7 cellular contexts compared by ENCODE assay signal in the genomic region with DNA sequence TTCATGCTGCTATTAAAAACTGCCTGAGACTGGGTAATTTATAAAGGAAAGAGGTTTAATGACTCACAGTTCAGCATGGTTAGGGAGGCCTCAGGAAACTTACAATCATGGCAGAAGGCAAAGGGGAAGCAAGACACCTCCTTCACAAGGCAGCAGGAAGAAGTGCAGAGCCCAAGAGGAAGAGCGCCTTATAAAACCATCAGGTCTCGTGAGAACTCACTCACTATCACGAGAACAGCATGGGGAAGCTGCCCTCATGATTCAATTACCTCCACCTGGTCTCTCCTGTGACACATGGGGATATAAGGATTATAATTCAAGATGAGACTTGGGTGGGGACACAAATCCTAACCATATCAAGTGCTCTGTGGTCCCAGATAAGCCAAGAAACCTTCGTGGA. TPM values are rescaled to one million over a fixed set of nuclear protein-coding genes. Genes with fewer than 3 reads are reported as not detected.
DNase-seq lines count a peak whose midpoint lies in the region; ATAC-seq and TF ChIP-seq lines count a peak whose summit lies in the region.
"Not testable (repeated sequence)": the region's sequence is repeated elsewhere in the genome, so short reads cannot be mapped to it uniquely, and the experiment has no call there.

No MANE protein-coding gene starts in this region.

- H3K4me3 Mint-ChIP-seq in endothelial cell (ENCODE audit: unreplicated experiment), result peak overlapping the region; percentile 38

- H3K4me3 ChIP-seq in HCT116 (replicated peaks in 1 of 2; ENCODE audit: low read depth in 1 of 2, low read length in 2 of 2), result not testable (repeated sequence)
- peak overlapping the region; percentile 58; the same call in 1 of the 2 replicates for H3K4me3 ChIP-seq in Karpas-422 (ENCODE audit: low read length)
- H3K4me3 ChIP-seq in OCI-LY1 (ENCODE audit: low read depth, low read length, poor library complexity, severe bottlenecking), result peak overlapping the region; percentile 47

- not testable (repeated sequence) for H3K36me3 Mint-ChIP-seq in endothelial cell (ENCODE audit: low read depth, unreplicated experiment)

- peaks cover 32% of the 10 kb centered on the region for H3K4me1 Mint-ChIP-seq in endothelial cell (ENCODE audit: unreplicated experiment)

- POLR2A ChIA-PET in HCT116 (lab: Charles Lee), result not testable (repeated sequence)

- H3K27ac ChIP-seq in HCT116 (ENCODE audit: low read depth, low read length); Karpas-422 (ENCODE audit: low read length); OCI-LY1 (ENCODE audit: low read depth, low read length, poor library complexity, severe bottlenecking): not testable (repeated sequence)

- H3K9me3 ChIP-seq in HCT116 (ENCODE audit: control insufficient read depth in 1 of 2, insufficient read depth in 1 of 2, low read depth in 1 of 2, low read length in 2 of 2); Karpas-422 (ENCODE audit: low read length); OCI-LY1 (ENCODE audit: low read length): not testable (repeated sequence)

- CTCF ChIA-PET in HCT116 (lab: Charles Lee), result not testable (repeated sequence)

- not testable (repeated sequence) for TF ChIP-seq CTCF in HCT116 (IDR thresholded peaks at IDR 0.05 in 2 of 3, conservative IDR thresholded peaks at IDR 0.05 in 1 of 3; ENCODE audit: borderline replicate concordance in 1 of 3, insufficient read depth in 1 of 3, low read depth in 2 of 3, low read length in 2 of 3); OCI-LY1 (IDR thresholded peaks at IDR 0.05; ENCODE audit: low read length); endothelial cell (IDR thresholded peaks at IDR 0.05; ENCODE audit: unreplicated experiment)

- TF ChIP-seq POLR2A in HCT116 (IDR thresholded peaks at IDR 0.05; ENCODE audit: borderline replicate concordance, extremely low read depth, insufficient read depth, insufficient read length), result not testable (repeated sequence)

- intact Hi-C loops in HCT116 (cut with micrococcal nuclease), result not testable (repeated sequence)

- not testable (repeated sequence) for H3K79me2 ChIP-seq in HCT116 (ENCODE audit: insufficient read depth, low read length); Karpas-422 (ENCODE audit: low read length); OCI-LY1 (ENCODE audit: insufficient read depth, low read length)

- not testable (repeated sequence) for H3K4me1 ChIP-seq in HCT116 (ENCODE audit: control insufficient read depth in 1 of 2, insufficient read depth in 2 of 2, low read length in 2 of 2); Karpas-422 (ENCODE audit: low read length); OCI-LY1 (ENCODE audit: insufficient read depth, low read length, severe bottlenecking)

- H3K27me3 Mint-ChIP-seq in endothelial cell (ENCODE audit: unreplicated experiment), result not testable (repeated sequence)

- H3K4me2 ChIP-seq in HCT116 (ENCODE audit: low read length), result peak overlapping the region; percentile 26
- H3K4me2 ChIP-seq in Karpas-422 (ENCODE audit: low read depth, low read length, poor library complexity, severe bottlenecking), result peak overlapping the region; percentile 53
- peak overlapping the region; percentile 46; the same call in 1 of the 2 replicates for H3K4me2 ChIP-seq in OCI-LY1 (ENCODE audit: low read length)

- H2AFZ ChIP-seq in HCT116 (ENCODE audit: low read depth, low read length, poor library complexity, severe bottlenecking); OCI-LY1 (ENCODE audit: low read length): not testable (repeated sequence)
- peak overlapping the region; percentile 86; the same call in 1 of the 2 replicates for H2AFZ ChIP-seq in Karpas-422 (ENCODE audit: low read length)

- H3K27ac Mint-ChIP-seq in endothelial cell (ENCODE audit: unreplicated experiment), result peak overlapping the region; percentile 8

- RAD21 ChIA-PET in HCT116 (lab: Charles Lee; ENCODE audit: low non-redundant PET in 1 of 2, low total read pairs in 2 of 2, uncharacterized antibody in 2 of 2, unreplicated experiment in 2 of 2), result not testable (repeated sequence)

- ATAC-seq in HCT116, result not testable (repeated sequence)

- TF ChIP-seq RAD21 in HCT116 (IDR thresholded peaks at IDR 0.05; ENCODE audit: low read depth), result not testable (repeated sequence)

- DNase-seq in HCT116 (ENCODE audit: low read depth, low spot score); endothelial cell (ENCODE audit: low spot score): not testable (repeated sequence)
- DNase-seq in Karpas-422 (peak; percentile 69), MV-4-11 (lab: John Stamatoyannopoulos, UW) (peak; percentile 43), RPMI8226 (peak; percentile 7)
- peak; percentile 4 for DNase-seq in activated effector memory CD4-positive, alpha-beta T cell treated with anti-CD3 and anti-CD28 coated beads, Interleukin-2, amount 50 U/mL, for 16 hours

- not testable (repeated sequence) for BruUV-seq in HCT116 (replicated peaks; lab: Mats Ljungman, UMichigan)

- H3K9me2 ChIP-seq in HCT116 (ENCODE audit: insufficient read depth); Karpas-422 (replicated peaks; ENCODE audit: insufficient read depth, low read length); OCI-LY1 (ENCODE audit: low read depth, low read length): not testable (repeated sequence)

- not testable (repeated sequence) for H3K36me3 ChIP-seq in HCT116 (ENCODE audit: control insufficient read depth in 1 of 2, insufficient read depth in 2 of 2, low read length in 2 of 2); Karpas-422 (ENCODE audit: insufficient read depth, low read length); OCI-LY1 (ENCODE audit: insufficient read depth, low read length)

- not testable (repeated sequence) for H3K9me3 Mint-ChIP-seq in endothelial cell (ENCODE audit: unreplicated experiment)

- H3F3A ChIP-seq in OCI-LY1 (ENCODE audit: insufficient read depth, low read length), result not testable (repeated sequence)

- H4K20me1 ChIP-seq in HCT116 (ENCODE audit: insufficient read depth); Karpas-422 (ENCODE audit: insufficient read depth, low read depth, low read length); OCI-LY1 (ENCODE audit: insufficient read depth, low read length): not testable (repeated sequence)

- not testable (repeated sequence) for H3K27me3 ChIP-seq in HCT116 (ENCODE audit: insufficient read depth, low read length); Karpas-422 (ENCODE audit: low read length); OCI-LY1 (ENCODE audit: insufficient read depth, low read length)

- not testable (repeated sequence) for H3K9ac ChIP-seq in HCT116 (ENCODE audit: low read length); OCI-LY1 (ENCODE audit: low read length)
- peak overlapping the region; percentile 47 for H3K9ac ChIP-seq in Karpas-422 (ENCODE audit: low read length)

RNA-seq across cellular contexts. Expression of gene PEPD, which starts 34.1 kb away (rescaled TPM):
- total RNA-seq in HCT116 (2021; ENCODE audit: unreplicated experiment) (40.5 TPM), endothelial cell (ENCODE audit: unreplicated experiment) (40.5 TPM)
- 36.5 and 38.0 TPM in 2 replicates for polyA plus RNA-seq in HCT116 (2012)
- total RNA-seq in Karpas-422 (2014; rRNA removed; shearing (Covaris generic); ENCODE audit: low replicate concordance), result 14.2 and 28.3 TPM in 2 replicates
